In genomic region chr11:46336781-46337180, GRCh38 we compare ENCODE assay signal across 1 cellular context.
TF ChIP-seq lines count a peak whose summit lies in the region.

No MANE protein-coding gene starts in this region.

TF ChIP-seq in H1, 55 proteins besides CTCF, POLR2A, EP300 and RAD21:
- TF ChIP-seq USF2 (IDR thresholded peaks at IDR 0.05; ENCODE audit: low read length) (no peak), RNF2 (IDR thresholded peaks at IDR 0.05; ENCODE audit: borderline replicate concordance, low read depth, low read length, missing control alignments, poor library complexity, severe bottlenecking) (no peak), TEAD4 (IDR thresholded peaks at IDR 0.05; ENCODE audit: low read depth, low read length) (no peak), SIN3A (conservative IDR thresholded peaks at IDR 0.05 in 1 of 2, IDR thresholded peaks at IDR 0.05 in 1 of 2; ENCODE audit: low read depth in 1 of 2, low read length in 2 of 2) (no peak), POLR2AphosphoS5 (IDR thresholded peaks at IDR 0.05; ENCODE audit: low read depth, low read length) (no peak), E2F6 (IDR thresholded peaks at IDR 0.05) (no peak), RXRA (IDR thresholded peaks at IDR 0.05; ENCODE audit: insufficient read depth, low read depth, low read length) (no peak), SIX5 (IDR thresholded peaks at IDR 0.05; ENCODE audit: low read depth, low read length) (no peak), CREB1 (IDR thresholded peaks at IDR 0.05) (no peak), CTBP2 (IDR thresholded peaks at IDR 0.05; ENCODE audit: borderline replicate concordance, insufficient read depth, insufficient read length, low read length) (no peak), TAF7 (optimal IDR thresholded peaks at IDR 0.05; ENCODE audit: borderline replicate concordance, low read depth, low read length) (no peak)
